In the genomic region with DNA sequence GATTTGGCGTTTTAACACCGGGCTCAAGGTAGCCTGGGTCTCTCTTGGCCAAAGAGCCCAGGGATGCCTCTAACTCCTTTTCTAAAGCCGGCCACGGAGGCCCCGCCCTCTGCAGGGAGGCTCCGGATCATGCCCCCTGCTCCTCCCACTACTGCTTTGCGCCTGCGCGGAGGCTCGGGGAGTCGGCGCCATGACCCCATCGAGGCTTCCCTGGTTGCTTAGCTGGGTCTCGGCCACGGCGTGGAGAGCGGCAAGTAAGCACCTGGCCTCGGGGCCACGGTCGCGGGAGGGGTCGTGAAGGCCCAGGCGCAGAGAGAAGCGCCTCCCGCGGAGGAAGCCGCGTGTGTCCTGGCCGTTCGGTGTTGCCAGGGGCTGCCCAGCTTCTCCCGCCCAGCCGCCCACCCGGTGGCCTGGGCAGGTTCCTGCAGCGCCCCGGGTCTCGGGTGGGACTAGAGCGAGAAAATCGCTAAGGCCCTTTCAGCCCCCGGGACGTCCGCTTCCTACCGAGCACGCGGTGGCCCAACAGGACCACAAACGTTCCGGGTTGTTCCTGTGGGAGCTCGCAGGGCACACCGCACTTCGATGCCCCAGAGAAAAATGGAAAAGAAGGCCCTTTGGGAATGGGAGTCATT, we compare ENCODE assay signal across 1 cellular context.
TF ChIP-seq lines count a peak whose summit lies in the region.

TSS of gene SDHAF4 (plus strand) at position 180 of the 632 bp plus-strand sequence. CDS start at position 191, 11 bp downstream.

TF ChIP-seq in SK-N-SH, 30 proteins besides CTCF, POLR2A, EP300 and RAD21 (continued from another document):
- TF ChIP-seq USF2 (IDR thresholded peaks at IDR 0.05; ENCODE audit: borderline replicate concordance, low read depth, low read length) (no peak), CHD2 (IDR thresholded peaks at IDR 0.05; ENCODE audit: low read length, partially characterized antibody) (peak; percentile 27), TAF1 (IDR thresholded peaks at IDR 0.05; ENCODE audit: borderline replicate concordance, low read depth, low read length) (peak; percentile 58; the same call in 1 of the 2 replicates), SIN3A (IDR thresholded peaks at IDR 0.05; ENCODE audit: borderline replicate concordance, low read depth, low read length) (no peak; the same call in 1 of the 2 replicates), RXRA (IDR thresholded peaks at IDR 0.05; ENCODE audit: borderline replicate concordance, low read depth) (no peak), POLR2AphosphoS5 (IDR thresholded peaks at IDR 0.05; ENCODE audit: low read depth, low read length) (peak; percentile 96), FOXJ3 (CRISPR knock-in tag; IDR thresholded peaks at IDR 0.05) (no peak), MAX (IDR thresholded peaks at IDR 0.05; ENCODE audit: low read depth) (peak; percentile 58), SMC3 (IDR thresholded peaks at IDR 0.05; ENCODE audit: low read depth, low read length) (no peak), ELF1 (IDR thresholded peaks at IDR 0.05) (no peak), YY1 (IDR thresholded peaks at IDR 0.05; ENCODE audit: low read depth) (peak; percentile 88), MXI1 (IDR thresholded peaks at IDR 0.05; ENCODE audit: low read depth, low read length) (peak; percentile 67), JUND (IDR thresholded peaks at IDR 0.05) (no peak), IRF3 (IDR thresholded peaks at IDR 0.05; ENCODE audit: low read depth, low read length) (no peak), USF1 (IDR thresholded peaks at IDR 0.05; ENCODE audit: borderline replicate concordance, low read depth) (no peak)
